9 cellular contexts compared by ENCODE assay signal in the genomic region with DNA sequence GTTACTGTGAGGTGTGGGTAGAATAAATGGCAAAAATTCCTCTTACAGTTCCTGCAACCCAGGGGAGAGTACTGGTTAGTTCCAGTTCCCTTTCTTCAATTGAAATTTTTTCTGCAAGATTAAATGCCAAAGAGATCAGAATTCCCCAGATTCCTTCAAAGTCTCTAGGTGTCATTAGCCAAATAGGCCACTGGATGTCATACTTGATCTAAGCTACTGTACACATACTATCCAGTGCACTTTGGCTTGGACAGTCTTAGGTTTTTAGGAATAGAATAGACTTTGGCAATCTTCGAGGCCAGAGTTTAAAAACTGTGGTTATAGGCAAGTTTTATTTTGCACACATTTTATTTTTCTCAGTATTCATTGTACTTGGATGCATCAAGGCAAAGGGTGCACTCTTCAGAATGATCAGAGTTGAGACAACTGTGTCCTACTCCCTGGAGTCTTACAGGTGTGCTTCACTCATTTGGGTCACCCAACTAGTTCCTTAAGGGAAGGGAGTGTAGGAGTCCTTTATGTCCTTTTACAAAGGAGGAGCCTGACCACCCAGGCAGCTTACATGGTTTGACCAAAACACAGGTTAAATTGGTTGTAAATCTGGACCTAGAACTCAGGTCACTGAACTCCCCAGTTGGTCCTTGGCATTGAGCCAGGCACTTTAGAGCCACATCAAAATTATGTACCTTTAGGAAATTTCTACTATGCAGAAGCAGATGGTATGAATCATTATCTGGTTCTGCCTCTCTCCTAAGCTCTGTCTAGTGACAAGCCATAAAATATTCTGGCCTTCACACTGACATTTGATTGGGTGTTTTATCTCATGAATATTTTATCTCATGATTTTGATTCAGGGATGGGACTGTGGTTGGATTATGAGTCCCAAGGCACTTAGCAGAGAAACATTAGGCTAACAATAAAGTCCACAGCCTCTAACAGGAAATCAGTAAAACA. TPM values are rescaled to one million over a fixed set of nuclear protein-coding genes. Genes with fewer than 3 reads are reported as not detected.
A peak's percentile ranks its signal among the peaks of the same experiment; 100 is the strongest.
DNase-seq lines count a peak whose midpoint lies in the region; ATAC-seq, FAIRE-seq and TF ChIP-seq lines count a peak whose summit lies in the region.
"Had no signal": no experiment of that assay in that cellular context is flagged by ENCODE, and none has a peak within 500 bp of the region (broad histone marks: within the 10 kb centered on the region; RNA-seq: fewer than 3 reads in every experiment).

No MANE protein-coding gene starts in this region.

- DNase-seq in MM.1S = no peak
- DNase-seq in endothelial cell of umbilical vein (ENCODE audit: low read depth, low spot score) = peak; percentile 29
- DNase-seq in progenitor cell of endocrine pancreas (ENCODE audit: low spot score, unreplicated experiment) = no peak
- DNase-seq in T-cell = no peak
- no peak for DNase-seq in ureter (ENCODE audit: low spot score)
- no peak for DNase-seq in effector CD8-positive, alpha-beta T cell (lab: John Stamatoyannopoulos, UW)
- DNase-seq: NCI-H774 had no signal

- no peak for ATAC-seq in GM18858 (IDR thresholded peaks at IDR 0.05; ENCODE audit: unreplicated experiment)
- no peak for ATAC-seq in T-cell (replicated peaks in 1 of 4)

- H3K4me3 ChIP-seq in MM.1S (ENCODE audit: low read length) (no peak overlapping the region), endothelial cell of umbilical vein (replicated peaks in 1 of 3; ENCODE audit: insufficient read depth in 1 of 3, low read depth in 1 of 3, low read length in 3 of 3) (no peak overlapping the region)

- H3K27ac ChIP-seq in MM.1S (ENCODE audit: low read length) (no peak overlapping the region), endothelial cell of umbilical vein (ENCODE audit: insufficient read depth, low read depth, low read length) (no peak overlapping the region)

- TF ChIP-seq CTCF in GM12874 (IDR thresholded peaks at IDR 0.05; ENCODE audit: insufficient read depth, low read depth, low read length) (0 out of 2 replicates have a peak, but pooled peaks have one; percentile 10), MM.1S (IDR thresholded peaks at IDR 0.05; ENCODE audit: low read length) (peak; percentile 53), endothelial cell of umbilical vein (IDR thresholded peaks at IDR 0.05; ENCODE audit: extremely low read depth in 1 of 2, insufficient read depth in 1 of 2, low read depth in 1 of 2, low read length in 2 of 2) (peak in 1 of 2 donors; percentile 40), progenitor cell of endocrine pancreas (IDR thresholded peaks at IDR 0.05; ENCODE audit: unreplicated experiment) (peak; percentile 40)

- no TSS peak for BruUV-seq in endothelial cell of umbilical vein (replicated peaks; lab: Mats Ljungman, UMichigan)

- TF ChIP-seq POLR2A in endothelial cell of umbilical vein (IDR thresholded peaks at IDR 0.05; ENCODE audit: low read depth, low read length) = no peak

- H3K27me3 ChIP-seq in MM.1S (replicated peaks; ENCODE audit: insufficient read depth, low read length) = no peaks in the 10 kb centered on the region
- H3K27me3 ChIP-seq in endothelial cell of umbilical vein (ENCODE audit: control insufficient read depth in 2 of 2, insufficient read depth in 2 of 2, low read length in 2 of 2) = peaks cover 0 to 2% of the 10 kb centered on the region in 2 experiments

- H3K4me3 Mint-ChIP-seq in progenitor cell of endocrine pancreas (ENCODE audit: low read depth) = no peak overlapping the region
- no peak overlapping the region for H3K4me3 Mint-ChIP-seq in T-cell

- H3K27me3 Mint-ChIP-seq in progenitor cell of endocrine pancreas (no peaks in the 10 kb centered on the region), T-cell (peaks cover 10 to 17% of the 10 kb centered on the region in 2 donors)

- H3K36me3 Mint-ChIP-seq in progenitor cell of endocrine pancreas (ENCODE audit: insufficient read depth) (peaks cover 2% of the 10 kb centered on the region), T-cell (peaks cover 9% of the 10 kb centered on the region)

- H3K4me1 ChIP-seq in MM.1S (ENCODE audit: low read length) (no peaks in the 10 kb centered on the region), endothelial cell of umbilical vein (ENCODE audit: control insufficient read depth, extremely low read depth, insufficient read depth, low read length) (no peaks in the 10 kb centered on the region)

- no peak overlapping the region for H3K9ac ChIP-seq in MM.1S (ENCODE audit: low read length)
- H3K9ac ChIP-seq in endothelial cell of umbilical vein (replicated peaks; ENCODE audit: extremely low read depth, insufficient read depth, low read length) = no peak overlapping the region

- FAIRE-seq in endothelial cell of umbilical vein (lab: Jason Lieb, UNC) = peak; percentile 76

- CTCF ChIA-PET in endothelial cell of umbilical vein (lab: Charles Lee) (interaction anchor here (0.7 to 4.1 kb wide), 9 partner anchors 10 to 274 kb away, joined by 3 to 99 read pairs (median 3); no protein-coding TSS in a partner anchor), T-cell (lab: Charles Lee) (no interaction called here)

- H3K4me2 ChIP-seq in MM.1S (ENCODE audit: low read depth, low read length) (no peak overlapping the region), endothelial cell of umbilical vein (ENCODE audit: insufficient read depth, low read length) (no peak overlapping the region)

- POLR2A ChIA-PET in endothelial cell of umbilical vein (lab: Charles Lee) (no interaction called here), T-cell (lab: Charles Lee) (no interaction called here)

- H3K79me2 ChIP-seq in MM.1S (ENCODE audit: low read length) (no peaks in the 10 kb centered on the region), endothelial cell of umbilical vein (ENCODE audit: control insufficient read depth, insufficient read depth, low read length) (no peaks in the 10 kb centered on the region)

- no peak overlapping the region for H3K27ac Mint-ChIP-seq in progenitor cell of endocrine pancreas
- H3K27ac Mint-ChIP-seq in T-cell = no peak overlapping the region

- H3K4me1 Mint-ChIP-seq in progenitor cell of endocrine pancreas (ENCODE audit: low read depth) (peaks cover 3% of the 10 kb centered on the region), T-cell (peaks cover 8 to 13% (median 10%) of the 10 kb centered on the region in 3 donors)

- H2AFZ ChIP-seq in MM.1S (ENCODE audit: low read length) (no peak overlapping the region), endothelial cell of umbilical vein (ENCODE audit: low read depth, low read length) (no peak overlapping the region)

- H3F3A ChIP-seq in MM.1S (ENCODE audit: insufficient read depth, low read length) = no peaks in the 10 kb centered on the region

- H3K9me1 ChIP-seq in endothelial cell of umbilical vein (replicated peaks; ENCODE audit: control insufficient read depth, extremely low read depth, insufficient read depth, low read length) = no peaks in the 10 kb centered on the region

- intact Hi-C loops in endothelial cell of umbilical vein (cut with micrococcal nuclease) = loop anchor here (1.0 to 5.0 kb wide), 3 partner anchors 102 to 212 kb away; no protein-coding TSS in a partner anchor

- H3K9me3 Mint-ChIP-seq in progenitor cell of endocrine pancreas (ENCODE audit: low read depth) (peaks cover 18% of the 10 kb centered on the region), T-cell (peaks cover 0 to 14% (median 2%) of the 10 kb centered on the region in 3 donors)

- no peaks in the 10 kb centered on the region for H3K36me3 ChIP-seq in MM.1S (replicated peaks; ENCODE audit: insufficient read depth, low read length)
- no peaks in the 10 kb centered on the region for H3K36me3 ChIP-seq in endothelial cell of umbilical vein (ENCODE audit: control insufficient read depth in 2 of 2, extremely low read depth in 1 of 2, insufficient read depth in 2 of 2, low read length in 2 of 2)

- no peaks in the 10 kb centered on the region for H4K20me1 ChIP-seq in MM.1S (ENCODE audit: insufficient read depth, low read length)
- H4K20me1 ChIP-seq in endothelial cell of umbilical vein (replicated peaks; ENCODE audit: control insufficient read depth, extremely low read depth, insufficient read depth, low read length) = no peaks in the 10 kb centered on the region

- H3K9me2 ChIP-seq in MM.1S (replicated peaks; ENCODE audit: insufficient read depth, low read length) = no peaks in the 10 kb centered on the region

- H3K9me3 ChIP-seq in MM.1S (replicated peaks; ENCODE audit: insufficient read depth, low read length) (no peaks in the 10 kb centered on the region), endothelial cell of umbilical vein (replicated peaks; ENCODE audit: control insufficient read depth, insufficient read depth, low read length) (no peaks in the 10 kb centered on the region)

- dilution Hi-C loops in endothelial cell of umbilical vein (cut with MboI; ENCODE audit: extremely low pct_ligation_motif_present, low sequenced_read_pairs) = no loop called here

TF ChIP-seq in endothelial cell of umbilical vein, 7 proteins besides CTCF, POLR2A, EP300 and RAD21:
- TF ChIP-seq MYC (IDR thresholded peaks at IDR 0.05; ENCODE audit: low read depth, low read length) (no peak), EZH2 (IDR thresholded peaks at IDR 0.05; ENCODE audit: borderline replicate concordance, low read depth, low read length, severe bottlenecking) (no peak), JUN (IDR thresholded peaks at IDR 0.05; ENCODE audit: borderline replicate concordance, insufficient read depth, insufficient read length, low read depth) (no peak), GATA2 (IDR thresholded peaks at IDR 0.05; ENCODE audit: insufficient read depth, insufficient read length, low read depth, low read length) (no peak), POLR2AphosphoS5 (IDR thresholded peaks at IDR 0.05; ENCODE audit: insufficient read depth, low read depth, low read length) (no peak), FOS (IDR thresholded peaks at IDR 0.05; ENCODE audit: borderline replicate concordance, insufficient read depth, low read length) (no peak)
- TF ChIP-seq, protein P1, sequence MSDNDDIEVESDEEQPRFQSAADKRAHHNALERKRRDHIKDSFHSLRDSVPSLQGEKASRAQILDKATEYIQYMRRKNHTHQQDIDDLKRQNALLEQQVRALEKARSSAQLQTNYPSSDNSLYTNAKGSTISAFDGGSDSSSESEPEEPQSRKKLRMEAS (IDR thresholded peaks at IDR 0.05; ENCODE audit: insufficient read depth, insufficient read length) = no peak

RNA-seq across cellular contexts. Expression of a gene that starts 49.5 kb away (rescaled TPM):
- 3.3 and 6.5 TPM in 2 replicates for total RNA-seq in endothelial cell of umbilical vein
- 1.9 and 2.0 TPM in 2 replicates for polyA plus RNA-seq in endothelial cell of umbilical vein
- 2.7 and 4.0 TPM in 2 replicates for polyA plus RNA-seq in endothelial cell of umbilical vein (2011; cell fraction: cytosol; rRNA removed)
- 3.1 and 3.3 TPM in 2 replicates for polyA plus RNA-seq in endothelial cell of umbilical vein (2011; cell fraction: nucleus; rRNA removed)
- 5.8 and 6.5 TPM in 2 replicates for polyA plus RNA-seq in endothelial cell of umbilical vein (2012)
- 2.9 and 3.0 TPM in 2 replicates for polyA minus RNA-seq in endothelial cell of umbilical vein
- 1.7 TPM for polyA minus RNA-seq in endothelial cell of umbilical vein (2011; cell fraction: cytosol; rRNA and poly(A)+ RNA removed)
- 3.0 and 5.4 TPM in 2 replicates for polyA minus RNA-seq in endothelial cell of umbilical vein (2011; cell fraction: nucleus; rRNA and poly(A)+ RNA removed)
- total RNA-seq in progenitor cell of endocrine pancreas = 7.2 and 8.6 TPM in 2 replicates
- total RNA-seq in T-cell = 1 to 10 TPM; 1.9 to 6.6 (median 4.4) TPM
- 4.8 TPM for total RNA-seq in ureter
